8 cellular contexts compared by ENCODE assay signal in genomic region chr14:104708606-104709268, GRCh38. TPM values are rescaled to one million over a fixed set of nuclear protein-coding genes. Genes with fewer than 3 reads are reported as not detected.
A peak's percentile ranks its signal among the peaks of the same experiment; 100 is the strongest.
DNase-seq lines count a peak whose midpoint lies in the region; ATAC-seq and TF ChIP-seq lines count a peak whose summit lies in the region.

No MANE protein-coding gene starts in this region.

- H3K4me1 Mint-ChIP-seq in CD4-positive, alpha-beta T cell (ENCODE audit: low read depth): peaks cover 5% of the 10 kb centered on the region
- H3K4me1 Mint-ChIP-seq in GM23338: peaks cover 9% of the 10 kb centered on the region; the same call in 2 of the 3 replicates

- no peak overlapping the region for H2BK12ac ChIP-seq in mesenchymal stem cell (ENCODE audit: low read length in 2 of 2)

- 60% methylated on average over 19 of the region's 20 CpGs for WGBS in mesenchymal stem cell

- no peak overlapping the region for H3K23ac ChIP-seq in mesenchymal stem cell (ENCODE audit: low read length in 2 of 2)

- H3K4me2 ChIP-seq in GM23338 (no peak overlapping the region), mesenchymal stem cell (ENCODE audit: low read length, poor library complexity, severe bottlenecking) (no peak overlapping the region)

- peak overlapping the region; percentile 21 for H2AK5ac ChIP-seq in mesenchymal stem cell (ENCODE audit: low read length, severe bottlenecking)

- H2BK120ac ChIP-seq in mesenchymal stem cell (ENCODE audit: low read depth, low read length): no peak overlapping the region

- no peaks in the 10 kb centered on the region for H3K27me3 ChIP-seq in CD4-positive, alpha-beta T cell (ENCODE audit: control insufficient read depth, insufficient read depth, low read length)
- H3K27me3 ChIP-seq in GM23338 (ENCODE audit: insufficient read depth) (no peaks in the 10 kb centered on the region), mesenchymal stem cell (ENCODE audit: control insufficient read depth in 1 of 2, insufficient read depth in 1 of 2, low read length in 2 of 2) (no peaks in the 10 kb centered on the region)

- H3K27me3 Mint-ChIP-seq in CD4-positive, alpha-beta T cell: no peaks in the 10 kb centered on the region
- peaks cover 6% of the 10 kb centered on the region for H3K27me3 Mint-ChIP-seq in GM23338 (ENCODE audit: insufficient read depth, low read depth, poor library complexity)

- H4K20me1 ChIP-seq in GM23338 (replicated peaks; ENCODE audit: insufficient read depth): no peaks in the 10 kb centered on the region

- peak; percentile 65 to 78 (median 68) for DNase-seq in CD4-positive, alpha-beta T cell
- DNase-seq in GM23338 (ENCODE audit: low spot score) (peak; percentile 93), NCI-H2227 treated with DMSO at 0.1 percent for 48 hours (lab: John Stamatoyannopoulos, UW) (peak; percentile 8), ecto neural progenitor cell (ENCODE audit: low spot score) (peak; percentile 88), mesenchymal stem cell (peak; percentile 63), foreskin melanocyte (no peak)
- peak; percentile 79 to 83 for DNase-seq in activated CD4-positive, alpha-beta T cell treated with anti-CD3 and anti-CD28 coated beads, Interleukin-2, amount 50 U/mL, for 48 hours
- DNase-seq in stimulated activated CD8-positive, alpha-beta memory T cell treated with anti-CD3 and anti-CD28 coated beads, Interleukin-4, amount 100 ng/mL, for 48 hours: peak; percentile 87

- no peak overlapping the region for H3K4me3 Mint-ChIP-seq in CD4-positive, alpha-beta T cell
- no peak overlapping the region for H3K4me3 Mint-ChIP-seq in GM23338

- intact Hi-C loops in CD4-positive, alpha-beta T cell (cut with DNase I, micrococcal nuclease): loop anchor here (1.0 to 5.0 kb wide), 4 partner anchors 24 to 571 kb away; partner anchors contain the start of gene KIF26A (in 1 of the 2)

- no peaks in the 10 kb centered on the region for H3K9me2 ChIP-seq in GM23338 (ENCODE audit: insufficient read depth)

- peak overlapping the region in 1 of 2 experiments; percentile 40 for H3K18ac ChIP-seq in mesenchymal stem cell (ENCODE audit: low read depth in 1 of 2, low read length in 2 of 2)

- H3K36me3 Mint-ChIP-seq in CD4-positive, alpha-beta T cell (ENCODE audit: low read depth): peaks cover 16% of the 10 kb centered on the region
- H3K36me3 Mint-ChIP-seq in GM23338 (ENCODE audit: low read depth): peaks cover 25% of the 10 kb centered on the region

- no peak overlapping the region for H2BK5ac ChIP-seq in mesenchymal stem cell (ENCODE audit: low read depth, low read length, poor library complexity, severe bottlenecking)

- H2AFZ ChIP-seq in GM23338 (no peak overlapping the region), mesenchymal stem cell (ENCODE audit: low read depth, low read length) (no peak overlapping the region)

- no peak overlapping the region for H2BK15ac ChIP-seq in mesenchymal stem cell (ENCODE audit: low read depth, poor library complexity, severe bottlenecking)

- no peak overlapping the region for H3K27ac ChIP-seq in CD4-positive, alpha-beta T cell (ENCODE audit: low read depth, low read length)
- H3K27ac ChIP-seq in GM23338 (ENCODE audit: low read depth): no peak overlapping the region
- no peak overlapping the region for H3K27ac ChIP-seq in mesenchymal stem cell (ENCODE audit: low read length, poor library complexity, severe bottlenecking)

- 0 out of 2 replicates have a peak, but pooled peaks cover 9% of the 10 kb centered on the region for H3K4me1 ChIP-seq in GM23338 (ENCODE audit: insufficient read depth)
- peaks cover 42% of the 10 kb centered on the region for H3K4me1 ChIP-seq in mesenchymal stem cell (ENCODE audit: control insufficient read depth, insufficient read depth, low read depth, low read length)

- H3K9me3 ChIP-seq in CD4-positive, alpha-beta T cell (ENCODE audit: control insufficient read depth, low read length): no peaks in the 10 kb centered on the region
- H3K9me3 ChIP-seq in mesenchymal stem cell (ENCODE audit: control insufficient read depth, low read length): no peaks in the 10 kb centered on the region

- H3F3A ChIP-seq in GM23338 (replicated peaks; ENCODE audit: low read depth): no peaks in the 10 kb centered on the region

- H3K4me3 ChIP-seq in GM23338 (no peak overlapping the region), mesenchymal stem cell (ENCODE audit: insufficient read depth in 1 of 2, low read depth in 1 of 2, low read length in 2 of 2) (no peak overlapping the region)

- H3K36me3 ChIP-seq in GM23338 (ENCODE audit: insufficient read depth): peaks cover 10% of the 10 kb centered on the region; the same call in 1 of the 2 replicates
- H3K36me3 ChIP-seq in mesenchymal stem cell (ENCODE audit: control insufficient read depth in 1 of 2, insufficient read depth in 2 of 2, low read depth in 1 of 2, low read length in 2 of 2): peaks cover 71 to 87% of the 10 kb centered on the region in 2 experiments

- peak overlapping the region; percentile 43 for H3K9ac ChIP-seq in mesenchymal stem cell (ENCODE audit: low read length)

- peak; percentile 96 for TF ChIP-seq CTCF in CD4-positive, alpha-beta T cell (IDR thresholded peaks at IDR 0.05)
- TF ChIP-seq CTCF in GM23338 (conservative IDR thresholded peaks at IDR 0.05; ENCODE audit: low read depth in 2 of 2): peak; percentile 87 to 96

- peak overlapping the region; percentile 13 for H3K27ac Mint-ChIP-seq in CD4-positive, alpha-beta T cell
- H3K27ac Mint-ChIP-seq in GM23338: no peak overlapping the region

- H3K14ac ChIP-seq in mesenchymal stem cell (ENCODE audit: low read length in 2 of 2): no peak overlapping the region

- POLR2A ChIA-PET in CD4-positive, alpha-beta T cell (lab: Charles Lee): interaction anchor here (1.5 kb wide), 1 partner anchor 43 kb away, joined by 8 read pairs; no protein-coding TSS in a partner anchor

- H3K9me3 Mint-ChIP-seq in CD4-positive, alpha-beta T cell: no peaks in the 10 kb centered on the region
- H3K9me3 Mint-ChIP-seq in GM23338: peaks cover 16% of the 10 kb centered on the region

- no peaks in the 10 kb centered on the region for H3K79me2 ChIP-seq in GM23338 (replicated peaks; ENCODE audit: insufficient read depth)

- no peak overlapping the region for H3K4ac ChIP-seq in mesenchymal stem cell (ENCODE audit: low read depth in 1 of 2, low read length in 2 of 2)

- no peak overlapping the region for H4K91ac ChIP-seq in mesenchymal stem cell (ENCODE audit: low read length)

- no peak overlapping the region for H4K8ac ChIP-seq in mesenchymal stem cell (ENCODE audit: low read length)

- peak; percentile 97 for ATAC-seq in CD4-positive, alpha-beta T cell (ENCODE audit: poor library complexity)
- ATAC-seq in GM23338: peak; percentile 86

- peaks cover 19% of the 10 kb centered on the region for H3K79me1 ChIP-seq in mesenchymal stem cell (replicated peaks; ENCODE audit: low read length, poor library complexity, severe bottlenecking)

- CTCF ChIA-PET in CD4-positive, alpha-beta T cell (lab: Charles Lee): interaction anchor here (1.1 to 1.3 kb wide), 2 partner anchors 14 to 43 kb away, joined by 3 to 5 read pairs; no protein-coding TSS in a partner anchor

TF ChIP-seq in GM23338, 12 proteins besides CTCF, POLR2A, EP300 and RAD21:
- TF ChIP-seq NANOG (IDR thresholded peaks at IDR 0.05; ENCODE audit: borderline replicate concordance) (no peak), REST (IDR thresholded peaks at IDR 0.05; ENCODE audit: unreplicated experiment) (no peak), POLR2AphosphoS5 (IDR thresholded peaks at IDR 0.05; ENCODE audit: low read depth) (peak; percentile 17; the same call in 1 of the 2 replicates), CREB1 (CRISPR knock-in tag; IDR thresholded peaks at IDR 0.05; ENCODE audit: low read depth) (no peak)

RNA-seq across cellular contexts. Expression of gene ADSS1, which starts 15.3 kb away (rescaled TPM):
- 1 to 10 TPM; 2.0 to 2.7 TPM for total RNA-seq in CD4-positive, alpha-beta T cell
- total RNA-seq in GM23338 (2014; rRNA removed; shearing (Covaris generic)): 4.3 and 11.6 TPM in 2 replicates
- 9.5 and 12.4 TPM in 2 replicates for polyA plus RNA-seq in GM23338 (2016; fragmentation: Nextera tagmentation; extraction: Ambion mirVana)
- 5.2 TPM for polyA plus RNA-seq in mesenchymal stem cell (2013, experiment 1 of 2)
- 4.8 TPM for polyA plus RNA-seq in mesenchymal stem cell (2013, experiment 2 of 2)

RNA-seq across cellular contexts. Expression of gene INF2, which starts 19.3 kb away (rescaled TPM):
- 10 to 100 TPM; 74.9 to 76.9 TPM for total RNA-seq in CD4-positive, alpha-beta T cell
- 52.4 and 75.5 TPM in 2 replicates for total RNA-seq in GM23338 (2014; rRNA removed; shearing (Covaris generic))
- polyA plus RNA-seq in GM23338 (2016; fragmentation: Nextera tagmentation; extraction: Ambion mirVana): 36.7 and 37.2 TPM in 2 replicates
- polyA plus RNA-seq in mesenchymal stem cell (2013, experiment 1 of 2): 59.1 TPM
- 55.9 TPM for polyA plus RNA-seq in mesenchymal stem cell (2013, experiment 2 of 2)

RNA-seq across cellular contexts. Expression of gene SIVA1, which starts 44.2 kb away (rescaled TPM):
- 100 to 1,000 TPM; 111 to 124 TPM for total RNA-seq in CD4-positive, alpha-beta T cell
- total RNA-seq in GM23338 (2014; rRNA removed; shearing (Covaris generic)): 381 and 392 TPM in 2 replicates
- 215 and 225 TPM in 2 replicates for polyA plus RNA-seq in GM23338 (2016; fragmentation: Nextera tagmentation; extraction: Ambion mirVana)
- 68.6 TPM for polyA plus RNA-seq in mesenchymal stem cell (2013, experiment 1 of 2)
- 73.5 TPM for polyA plus RNA-seq in mesenchymal stem cell (2013, experiment 2 of 2)
